Comparison of ENCODE assay signal across 21 cellular contexts in the genomic region with DNA sequence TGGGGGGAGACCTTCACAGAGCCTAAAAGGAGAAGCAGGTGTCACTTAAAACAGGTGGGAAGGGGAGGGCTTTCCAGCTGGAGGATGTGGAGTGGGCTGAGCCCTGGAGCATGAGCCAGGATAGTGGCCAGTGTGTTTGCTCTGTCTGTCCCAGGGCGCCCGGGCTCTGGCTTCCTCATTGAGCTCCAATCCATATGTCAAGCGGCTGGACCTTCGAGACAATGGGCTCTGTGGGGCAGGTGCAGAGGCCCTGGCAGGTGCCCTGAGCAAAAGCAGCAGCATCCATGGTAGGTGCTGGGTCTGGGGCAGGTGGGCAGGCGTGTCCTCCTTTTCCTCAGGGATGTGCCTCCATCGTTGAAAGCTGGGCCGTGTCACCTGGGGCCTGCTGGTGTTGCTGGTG. TPM values are rescaled to one million over a fixed set of nuclear protein-coding genes. Genes with fewer than 3 reads are reported as not detected.
"Had no signal": no experiment of that assay in that cellular context is flagged by ENCODE, and none has a peak within 500 bp of the region (broad histone marks: within the 10 kb centered on the region; RNA-seq: fewer than 3 reads in every experiment).

No MANE protein-coding gene starts in this region.

- H3K27me3 ChIP-seq: tibial nerve, vagina had no signal

- FAIRE-seq: endothelial cell of umbilical vein had no signal

- H3K9me3 ChIP-seq: esophagus squamous epithelium, neutrophil, tibial nerve, vagina had no signal

- H3K36me3 ChIP-seq: esophagus squamous epithelium, neutrophil, tibial nerve, vagina had no signal

- ATAC-seq: left ventricle myocardium superior; naive thymus-derived CD8-positive, alpha-beta T cell had no signal

- H3K27ac ChIP-seq: esophagus squamous epithelium, neutrophil, tibial nerve, vagina had no signal

- H3K4me3 ChIP-seq: esophagus squamous epithelium, tibial nerve, vagina had no signal

- DNase-seq: activated CD4-positive, CD25-positive, alpha-beta regulatory T cell treated with anti-CD3 and anti-CD28 coated beads, Interleukin-2, amount 50 U/mL, for 72 hours; activated naive CD4-positive, alpha-beta T cell; activated naive CD8-positive, alpha-beta T cell treated with anti-CD3 and anti-CD28 coated beads, Interleukin-2, amount 10 ng/mL, durations not matched to agents 7 days and 5 days; effector CD8-positive, alpha-beta T cell; esophagus squamous epithelium; kidney glomerular epithelial cell; left ventricle myocardium superior; mesenchymal stem cell; naive thymus-derived CD8-positive, alpha-beta T cell; stimulated activated CD4-positive, alpha-beta T cell treated with anti-CD3 and anti-CD28 coated beads, Interleukin-15, amount 100 ng/mL, for 24 hours; stimulated activated CD4-positive, alpha-beta T cell treated with anti-CD3 and anti-CD28 coated beads, Interleukin-4, amount 100 ng/mL, for 1 hour; stimulated activated naive CD4-positive, alpha-beta T cell had no signal

RNA-seq across cellular contexts. Expression of a gene that starts 2.0 kb away (rescaled TPM):
- total RNA-seq: activated CD8-positive, alpha-beta memory T cell treated with anti-CD3 and anti-CD28 coated beads for 36 hours; activated naive CD8-positive, alpha-beta T cell treated with anti-CD3 and anti-CD28 coated beads, Interleukin-2, amount 10 ng/mL, durations not matched to agents 7 days and 5 days; activated T-helper 1 cell treated with anti-CD3 and anti-CD28 coated beads, Interleukin-12 subunit alpha, Interleukin-12 subunit beta, Interleukin-2, Interleukin-4 antibody, amounts not matched to agents 30 ng/mL and 10 ng/mL and 1 ng/mL, durations not matched to agents 14 hours and 24 hours and 36 hours; endothelial cell of umbilical vein; fibroblast of villous mesenchyme; left ventricle myocardium superior; mucosa of gallbladder; subcutaneous adipose tissue; vagina had no signal
- polyA plus RNA-seq: endothelial cell of umbilical vein; naive thymus-derived CD8-positive, alpha-beta T cell had no signal

RNA-seq across cellular contexts. Expression of a gene that starts 15.4 kb away (rescaled TPM):
- total RNA-seq: activated T-helper 1 cell treated with anti-CD3 and anti-CD28 coated beads, Interleukin-12 subunit alpha, Interleukin-12 subunit beta, Interleukin-2, Interleukin-4 antibody, amounts not matched to agents 30 ng/mL and 10 ng/mL and 1 ng/mL, durations not matched to agents 14 hours and 24 hours and 36 hours; endothelial cell of umbilical vein had no signal
- polyA plus RNA-seq: endothelial cell of umbilical vein had no signal

RNA-seq across cellular contexts. Expression of a gene that starts 32.8 kb away (rescaled TPM):
- total RNA-seq: endothelial cell of umbilical vein had no signal
